In genomic region chr4:20433101-20433705, GRCh38 we compare ENCODE assay signal across 26 cellular contexts.
DNase-seq lines count a peak whose midpoint lies in the region; TF ChIP-seq lines count a peak whose summit lies in the region.
"Had no signal": no experiment of that assay in that cellular context is flagged by ENCODE, and none has a peak within 500 bp of the region (broad histone marks: within the 10 kb centered on the region; RNA-seq: fewer than 3 reads in every experiment).

No MANE protein-coding gene starts in this region.

- H3K56ac ChIP-seq in mesendoderm (ENCODE audit: low read length) = no peak overlapping the region

- H2BK120ac ChIP-seq in mesendoderm (ENCODE audit: low read depth, low read length) = no peak overlapping the region

- TF ChIP-seq CTCF in sigmoid colon (IDR thresholded peaks at IDR 0.05) = no peak

- 99% methylated on average over 5 of the region's 5 CpGs for WGBS in HUES64
- no CpG with 5 or more reads among the region's 5 CpGs for WGBS in mesendoderm (ENCODE audit: extremely low coverage, insufficient coverage, low lambda C conversion rate)
- 18 to 56% methylated on average over 5 of the region's 5 CpGs for WGBS in sigmoid colon, 2 donors

- H3K9ac ChIP-seq in HUES64 (ENCODE audit: low read depth, low read length) (no peak overlapping the region), mesendoderm (ENCODE audit: low read length) (no peak overlapping the region)
- H3K9ac ChIP-seq: KMS-11, SK-N-SH had no signal

- H3K9me3 ChIP-seq in HUES64 (ENCODE audit: insufficient read depth, low read depth, low read length) (no peaks in the 10 kb centered on the region), sigmoid colon (no peaks in the 10 kb centered on the region)
- H3K9me3 ChIP-seq: esophagus muscularis mucosa, gastroesophageal sphincter, prostate gland, SK-N-SH, spleen had no signal

- no peaks in the 10 kb centered on the region for H3K79me2 ChIP-seq in mesendoderm (ENCODE audit: control insufficient read depth, insufficient read depth, low read length)

- no peak overlapping the region for H2BK5ac ChIP-seq in mesendoderm (ENCODE audit: low read length)

- intact Hi-C loops in sigmoid colon (cut with DNase I) = no loop called here

- H3K79me1 ChIP-seq in mesendoderm (ENCODE audit: low read length) = no peaks in the 10 kb centered on the region

- no peak overlapping the region for H3K4me2 ChIP-seq in mesendoderm (ENCODE audit: low read length)
- H3K4me2 ChIP-seq: KMS-11 had no signal

- no peak overlapping the region for H4K5ac ChIP-seq in mesendoderm (ENCODE audit: low read length)

- H3K4me1 ChIP-seq in HUES64 (ENCODE audit: insufficient read depth, low read length) = peaks cover 27% of the 10 kb centered on the region; the same call in 1 of the 2 replicates
- peaks cover 6% of the 10 kb centered on the region for H3K4me1 ChIP-seq in mesendoderm (ENCODE audit: control insufficient read depth, low read depth, low read length)
- peaks cover 0 to 64% (median 48%) of the 10 kb centered on the region in 4 donors for H3K4me1 ChIP-seq in sigmoid colon
- H3K4me1 ChIP-seq: prostate gland had no signal

- H3K4ac ChIP-seq in mesendoderm (ENCODE audit: low read depth, low read length) = no peak overlapping the region

- H3K27me3 ChIP-seq in HUES64 (ENCODE audit: insufficient read depth, low read length) (no peaks in the 10 kb centered on the region), mesendoderm (ENCODE audit: insufficient read depth, low read length, poor library complexity) (no peaks in the 10 kb centered on the region), sigmoid colon (no peaks in the 10 kb centered on the region)
- H3K27me3 ChIP-seq: esophagus muscularis mucosa, gastroesophageal sphincter, spleen had no signal

- H3K23ac ChIP-seq in mesendoderm (ENCODE audit: low read length) = no peak overlapping the region

- H2AK5ac ChIP-seq in mesendoderm (ENCODE audit: low read length) = no peak overlapping the region

- H3K18ac ChIP-seq in mesendoderm (ENCODE audit: low read length) = no peak overlapping the region

- peak in 3 of 4 donors; percentile 36 to 79 (median 37) for TF ChIP-seq EP300 in sigmoid colon (IDR thresholded peaks at IDR 0.05)

- no peak overlapping the region for H2BK15ac ChIP-seq in mesendoderm (replicated peaks; ENCODE audit: low read depth)

- H3K4me3 ChIP-seq in HUES64 (ENCODE audit: low read length) = no peak overlapping the region
- no peak overlapping the region for H3K4me3 ChIP-seq in mesendoderm (ENCODE audit: low read length)
- peak overlapping the region in 3 of 4 donors; percentile 0 to 8 (median 1) for H3K4me3 ChIP-seq in sigmoid colon
- H3K4me3 ChIP-seq: gastroesophageal sphincter, prostate gland, spleen had no signal

- peak; percentile 27 for DNase-seq in amniotic epithelial cell (ENCODE audit: low read depth)
- DNase-seq in mesendoderm = peak; percentile 14
- DNase-seq in sigmoid colon = no peak
- no peak for DNase-seq in SW 1271 (lab: John Stamatoyannopoulos, UW)
- DNase-seq in NK-92 (lab: John Stamatoyannopoulos, UW; ENCODE audit: unreplicated experiment) = no peak
- no peak for DNase-seq in midbrain (lab: John Stamatoyannopoulos, UW)
- DNase-seq in ecto neural progenitor cell (ENCODE audit: low spot score) = no peak
- DNase-seq: activated B cell treated with CpG ODN at 0.5 μM for 24 hours; activated CD4-positive, alpha-beta T cell treated with anti-CD3 and anti-CD28 coated beads, Interleukin-2, amount 50 U/mL, for 48 hours; activated CD8-positive, alpha-beta memory T cell treated with anti-CD3 and anti-CD28 coated beads, Interleukin-2, amount 50 U/mL, for 48 hours; activated naive CD8-positive, alpha-beta T cell treated with anti-CD3 and anti-CD28 coated beads for 36 hours; effector memory CD4-positive, alpha-beta T cell; GF-D8; MV-4-11; NCI-H1930; NCI-H2227 treated with DMSO at 0.1 percent for 48 hours; SK-N-SH; spleen; stimulated activated CD4-positive, alpha-beta T cell treated with anti-CD3 and anti-CD28 coated beads, Interleukin-4, amount 100 ng/mL, for 1 hour; stimulated activated naive CD4-positive, alpha-beta T cell treated with Interleukin-2 at 50 U/mL for 16 hours; T-helper 9 cell had no signal

- no peak overlapping the region for H4K8ac ChIP-seq in mesendoderm (ENCODE audit: low read depth, low read length)

- TF ChIP-seq POLR2A in sigmoid colon (IDR thresholded peaks at IDR 0.05) = no peak

- H3K36me3 ChIP-seq in HUES64 (ENCODE audit: insufficient read depth, low read length) (no peaks in the 10 kb centered on the region), mesendoderm (ENCODE audit: control insufficient read depth, insufficient read depth, low read length) (no peaks in the 10 kb centered on the region), sigmoid colon (no peaks in the 10 kb centered on the region)
- H3K36me3 ChIP-seq: esophagus muscularis mucosa, gastroesophageal sphincter, prostate gland, spleen had no signal

- H3K27ac ChIP-seq in HUES64 (ENCODE audit: low read depth, low read length) (0 out of 2 replicates have a peak overlapping the region, but pooled peaks have one; percentile 14), mesendoderm (ENCODE audit: low read depth, low read length) (no peak overlapping the region), sigmoid colon (peak overlapping the region in 3 of 4 donors; percentile 67 to 77 (median 75))
- H3K27ac ChIP-seq: KMS-11, prostate gland, spleen had no signal

Comparison
In these comparisons a context has a peak if more than half of its experiments do, and no peak if none do; other contexts are left out.
1. H3K4me3 ChIP-seq: peak in sigmoid colon (3 of 4); none in HUES64 (single experiment) and mesendoderm (single experiment).
2. DNase-seq: peak in amniotic epithelial cell (single experiment) and mesendoderm (single experiment); none in sigmoid colon (single experiment), SW 1271 (0 of 2), NK-92 (single experiment), midbrain (single experiment) and ecto neural progenitor cell (single experiment).